Comparison of ENCODE assay signal across 9 cellular contexts in the genomic region with DNA sequence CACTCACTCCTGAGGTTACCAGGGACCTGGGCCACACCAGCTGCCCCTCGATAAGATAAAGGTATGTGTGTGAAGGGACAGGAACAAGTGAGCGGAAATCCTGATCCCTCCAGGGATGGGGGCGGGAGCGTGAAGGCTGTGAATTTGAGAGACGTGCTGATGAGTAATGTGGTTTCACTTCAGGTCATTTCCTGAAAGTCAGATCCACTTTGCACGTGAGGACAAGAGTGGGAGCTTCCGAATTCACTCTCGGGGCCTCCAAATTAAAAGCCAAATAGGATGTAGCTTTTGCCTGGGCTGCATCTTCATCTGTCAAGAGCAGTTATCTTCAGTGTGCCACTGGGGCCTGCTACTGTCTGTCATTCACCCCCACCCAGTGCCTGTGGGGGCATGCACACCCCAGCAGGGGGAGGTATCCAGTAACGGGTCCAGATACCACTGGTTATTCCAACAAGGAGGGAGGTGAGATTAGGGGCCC.
DNase-seq lines count a peak whose midpoint lies in the region; TF ChIP-seq lines count a peak whose summit lies in the region.
"Had no signal": no experiment of that assay in that cellular context is flagged by ENCODE, and none has a peak within 500 bp of the region (broad histone marks: within the 10 kb centered on the region; RNA-seq: fewer than 3 reads in every experiment).

No MANE protein-coding gene starts in this region.

- no peak overlapping the region for H3K27ac ChIP-seq in spleen

- 19 to 53% (median 37%) methylated on average over 8 to 9 of the region's 9 CpGs for WGBS in spleen, 5 donors

- H3K27me3 ChIP-seq in spleen (replicated peaks in 1 of 7) = peaks cover 0 to 39% (median 9%) of the 10 kb centered on the region in 7 donors

- TF ChIP-seq POLR2A in spleen (IDR thresholded peaks at IDR 0.05) = no peak

- intact Hi-C loops in spleen (cut with DNase I; ENCODE audit: low total_unique reads) = no loop called here

- DNase-seq in OCI-M1 (lab: John Stamatoyannopoulos, UW) (peak; percentile 37), cardiac fibroblast (ENCODE audit: low read depth in 2 of 2) (peak; percentile 72 to 79), retina (no peak), spleen (no peak), NCI-H2081 treated with DMSO at 0.1 percent for 48 hours (lab: John Stamatoyannopoulos, UW) (no peak)
- peak; percentile 4 to 25 for DNase-seq in stimulated activated CD4-positive, alpha-beta T cell treated with anti-CD3 and anti-CD28 coated beads, Interleukin-1b, Interleukin-23, amount 100 ng/mL, for 4 hours (ENCODE audit: low read depth in 2 of 2)
- DNase-seq in NK-92 treated with Interleukin-12 subunit alpha and Interleukin-12 subunit beta, amount 100 ng/mL, for 24 hours (lab: John Stamatoyannopoulos, UW) = no peak
- DNase-seq: cerebellar nuclear complex had no signal

- no peaks in the 10 kb centered on the region for H3K9me3 ChIP-seq in spleen

- peaks cover 0 to 19% (median 5%) of the 10 kb centered on the region in 6 donors for H3K4me1 ChIP-seq in spleen

- no peaks in the 10 kb centered on the region for H3K36me3 ChIP-seq in spleen

- TF ChIP-seq CTCF in GM12875 (IDR thresholded peaks at IDR 0.05; ENCODE audit: borderline replicate concordance, insufficient read depth, low read depth, low read length) = peak; percentile 25; the same call in 1 of the 2 replicates
- peak; percentile 19 for TF ChIP-seq CTCF in cardiac fibroblast (IDR thresholded peaks at IDR 0.05; ENCODE audit: low read depth, low read length)
- TF ChIP-seq CTCF in spleen (IDR thresholded peaks at IDR 0.05 in 8 of 11, conservative IDR thresholded peaks at IDR 0.05 in 3 of 11) = no peak

- H3K4me3 ChIP-seq in GM12875 (ENCODE audit: low read depth, low read length) = no peak overlapping the region
- no peak overlapping the region for H3K4me3 ChIP-seq in cardiac fibroblast (replicated peaks in 1 of 2; ENCODE audit: low read depth in 2 of 2, low read length in 2 of 2)
- no peak overlapping the region for H3K4me3 ChIP-seq in spleen

Comparison
In these comparisons a context has a peak if more than half of its experiments do, and no peak if none do; other contexts are left out.
1. CTCF ChIP-seq: peak in GM12875 (single experiment) and cardiac fibroblast (single experiment); none in spleen (0 of 11).
2. DNase-seq: peak in OCI-M1 (single experiment), cardiac fibroblast (2 of 2) and stimulated activated CD4-positive, alpha-beta T cell treated with anti-CD3 and anti-CD28 coated beads, Interleukin-1b, Interleukin-23, amount 100 ng/mL, for 4 hours (2 of 2); none in NK-92 treated with Interleukin-12 subunit alpha and Interleukin-12 subunit beta, amount 100 ng/mL, for 24 hours (single experiment), retina (single experiment), spleen (single experiment) and NCI-H2081 treated with DMSO at 0.1 percent for 48 hours (single experiment).